In the genomic region with DNA sequence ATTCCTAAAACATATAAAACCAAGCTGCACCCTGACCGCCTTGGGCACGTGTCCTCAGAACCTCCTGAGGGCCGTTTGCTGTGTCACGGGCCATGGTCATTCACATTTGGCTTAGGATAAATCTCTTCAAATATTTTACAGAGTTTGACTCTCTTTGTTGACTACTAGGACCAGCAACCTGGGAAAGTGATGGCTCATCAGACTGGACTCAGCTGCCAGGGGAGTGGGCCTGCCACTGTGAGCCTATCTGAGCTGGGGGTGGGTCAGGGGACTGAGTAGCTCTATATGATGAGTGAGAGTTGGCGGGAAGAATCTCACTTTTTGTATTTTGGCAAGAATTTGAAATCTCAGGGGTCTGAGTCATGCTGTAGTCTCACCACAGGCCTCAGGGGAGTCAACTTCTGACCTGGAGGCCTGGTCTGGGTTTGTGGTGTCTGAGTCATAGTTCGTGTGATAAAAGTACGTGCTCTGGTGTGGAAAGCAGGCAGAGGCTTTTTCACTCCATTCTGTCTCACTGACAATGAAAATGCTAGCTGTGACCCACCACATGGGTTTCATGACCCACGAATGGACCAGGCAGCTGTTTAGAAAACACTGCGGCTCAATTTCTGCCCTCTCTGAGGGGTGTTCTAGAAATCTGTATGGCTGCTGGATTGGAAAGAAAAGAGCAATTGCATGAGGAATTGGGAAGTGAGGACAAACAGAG, we compare ENCODE assay signal across 1 cellular context.
A peak's percentile ranks its signal among the peaks of the same experiment; 100 is the strongest.
TF ChIP-seq lines count a peak whose summit lies in the region.

No MANE protein-coding gene starts in this region.

TF ChIP-seq in A549, 52 proteins besides CTCF, POLR2A, EP300 and RAD21 (continued from another document):
- TF ChIP-seq, protein P1, sequence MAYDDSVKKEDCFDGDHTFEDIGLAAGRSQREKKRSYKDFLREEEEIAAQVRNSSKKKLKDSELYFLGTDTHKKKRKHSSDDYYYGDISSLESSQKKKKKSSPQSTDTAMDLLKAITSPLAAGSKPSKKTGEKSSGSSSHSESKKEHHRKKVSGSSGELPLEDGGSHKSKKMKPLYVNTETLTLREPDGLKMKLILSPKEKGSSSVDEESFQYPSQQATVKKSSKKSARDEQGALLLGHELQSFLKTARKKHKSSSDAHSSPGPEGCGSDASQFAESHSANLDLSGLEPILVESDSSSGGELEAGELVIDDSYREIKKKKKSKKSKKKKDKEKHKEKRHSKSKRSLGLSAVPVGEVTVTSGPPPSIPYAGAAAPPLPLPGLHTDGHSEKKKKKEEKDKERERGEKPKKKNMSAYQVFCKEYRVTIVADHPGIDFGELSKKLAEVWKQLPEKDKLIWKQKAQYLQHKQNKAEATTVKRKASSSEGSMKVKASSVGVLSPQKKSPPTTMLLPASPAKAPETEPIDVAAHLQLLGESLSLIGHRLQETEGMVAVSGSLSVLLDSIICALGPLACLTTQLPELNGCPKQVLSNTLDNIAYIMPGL (CRISPR knock-in tag; IDR thresholded peaks at IDR 0.05; ENCODE audit: borderline replicate concordance): 0 out of 2 replicates have a peak, but pooled peaks have one; percentile 59
- TF ChIP-seq SMC3 (IDR thresholded peaks at IDR 0.05) (0 out of 3 replicates have a peak, but pooled peaks have one; percentile 16), PHF8 (IDR thresholded peaks at IDR 0.05; ENCODE audit: borderline replicate concordance, low read depth) (no peak), ZSCAN20 (CRISPR knock-in tag; IDR thresholded peaks at IDR 0.05) (0 out of 2 replicates have a peak, but pooled peaks have one; percentile 71), MAFK (IDR thresholded peaks at IDR 0.05; ENCODE audit: partially characterized antibody) (peak; percentile 88), KDM5A (IDR thresholded peaks at IDR 0.05) (no peak), RARB (CRISPR knock-in tag; IDR thresholded peaks at IDR 0.05) (peak; percentile 88), EHF (CRISPR knock-in tag; IDR thresholded peaks at IDR 0.05) (peak; percentile 74; the same call in 1 of the 2 replicates), ZNF302 (CRISPR knock-in tag; IDR thresholded peaks at IDR 0.05) (peak; percentile 94), BHLHE40 (IDR thresholded peaks at IDR 0.05; ENCODE audit: low read depth, low read length) (peak; percentile 39; the same call in 1 of the 2 replicates), GATA3 (IDR thresholded peaks at IDR 0.05; ENCODE audit: borderline replicate concordance) (peak; percentile 78), RCOR1 (IDR thresholded peaks at IDR 0.05; ENCODE audit: low read depth, low read length) (no peak), HOXB13 (CRISPR knock-in tag; IDR thresholded peaks at IDR 0.05; ENCODE audit: low read depth) (peak; percentile 83; the same call in 1 of the 2 replicates), MYC (IDR thresholded peaks at IDR 0.05; ENCODE audit: borderline replicate concordance, low read length) (0 out of 2 replicates have a peak, but pooled peaks have one; percentile 6), NPAS2 (CRISPR knock-in tag; IDR thresholded peaks at IDR 0.05; ENCODE audit: borderline replicate concordance) (0 out of 2 replicates have a peak, but pooled peaks have one; percentile 50), FOSB (CRISPR knock-in tag; IDR thresholded peaks at IDR 0.05) (no peak), EHMT2 (IDR thresholded peaks at IDR 0.05; ENCODE audit: low read depth) (no peak), FOSL2 (IDR thresholded peaks at IDR 0.05) (peak; percentile 98), FOSL2 (CRISPR knock-in tag; IDR thresholded peaks at IDR 0.05) (peak; percentile 99), TP53 (CRISPR knock-in tag; IDR thresholded peaks at IDR 0.05) (peak; percentile 91), FOXS1 (CRISPR knock-in tag; IDR thresholded peaks at IDR 0.05) (peak; percentile 75; the same call in 1 of the 2 replicates), MAZ (IDR thresholded peaks at IDR 0.05; ENCODE audit: borderline replicate concordance, low read depth, low read length) (no peak), HOXA7 (CRISPR knock-in tag; IDR thresholded peaks at IDR 0.05) (peak; percentile 86), HDAC2 (IDR thresholded peaks at IDR 0.05) (no peak), JUNB (IDR thresholded peaks at IDR 0.05) (peak; percentile 97), CEBPB (IDR thresholded peaks at IDR 0.05) (peak; percentile 31 to 69; a peak in 2 of 4 replicates), CHD2 (IDR thresholded peaks at IDR 0.05; ENCODE audit: low read length, partially characterized antibody) (no peak), HOXB5 (CRISPR knock-in tag; IDR thresholded peaks at IDR 0.05) (peak; percentile 83)
- TF ChIP-seq, protein P2, sequence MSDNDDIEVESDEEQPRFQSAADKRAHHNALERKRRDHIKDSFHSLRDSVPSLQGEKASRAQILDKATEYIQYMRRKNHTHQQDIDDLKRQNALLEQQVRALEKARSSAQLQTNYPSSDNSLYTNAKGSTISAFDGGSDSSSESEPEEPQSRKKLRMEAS (IDR thresholded peaks at IDR 0.05): peak; percentile 91
- TF ChIP-seq, protein P3, sequence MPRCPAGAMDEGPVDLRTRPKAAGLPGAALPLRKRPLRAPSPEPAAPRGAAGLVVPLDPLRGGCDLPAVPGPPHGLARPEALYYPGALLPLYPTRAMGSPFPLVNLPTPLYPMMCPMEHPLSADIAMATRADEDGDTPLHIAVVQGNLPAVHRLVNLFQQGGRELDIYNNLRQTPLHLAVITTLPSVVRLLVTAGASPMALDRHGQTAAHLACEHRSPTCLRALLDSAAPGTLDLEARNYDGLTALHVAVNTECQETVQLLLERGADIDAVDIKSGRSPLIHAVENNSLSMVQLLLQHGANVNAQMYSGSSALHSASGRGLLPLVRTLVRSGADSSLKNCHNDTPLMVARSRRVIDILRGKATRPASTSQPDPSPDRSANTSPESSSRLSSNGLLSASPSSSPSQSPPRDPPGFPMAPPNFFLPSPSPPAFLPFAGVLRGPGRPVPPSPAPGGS (IDR thresholded peaks at IDR 0.05): peak; percentile 68; the same call in 1 of the 3 replicates
- TF ChIP-seq, protein P4, sequence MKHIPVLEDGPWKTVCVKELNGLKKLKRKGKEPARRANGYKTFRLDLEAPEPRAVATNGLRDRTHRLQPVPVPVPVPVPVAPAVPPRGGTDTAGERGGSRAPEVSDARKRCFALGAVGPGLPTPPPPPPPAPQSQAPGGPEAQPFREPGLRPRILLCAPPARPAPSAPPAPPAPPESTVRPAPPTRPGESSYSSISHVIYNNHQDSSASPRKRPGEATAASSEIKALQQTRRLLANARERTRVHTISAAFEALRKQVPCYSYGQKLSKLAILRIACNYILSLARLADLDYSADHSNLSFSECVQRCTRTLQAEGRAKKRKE (CRISPR knock-in tag; IDR thresholded peaks at IDR 0.05; ENCODE audit: low read depth): peak; percentile 79
- TF ChIP-seq, protein P5, sequence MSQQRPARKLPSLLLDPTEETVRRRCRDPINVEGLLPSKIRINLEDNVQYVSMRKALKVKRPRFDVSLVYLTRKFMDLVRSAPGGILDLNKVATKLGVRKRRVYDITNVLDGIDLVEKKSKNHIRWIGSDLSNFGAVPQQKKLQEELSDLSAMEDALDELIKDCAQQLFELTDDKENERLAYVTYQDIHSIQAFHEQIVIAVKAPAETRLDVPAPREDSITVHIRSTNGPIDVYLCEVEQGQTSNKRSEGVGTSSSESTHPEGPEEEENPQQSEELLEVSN (IDR thresholded peaks at IDR 0.05; ENCODE audit: borderline replicate concordance, low read depth): peak; percentile 86
- TF ChIP-seq, protein P6, sequence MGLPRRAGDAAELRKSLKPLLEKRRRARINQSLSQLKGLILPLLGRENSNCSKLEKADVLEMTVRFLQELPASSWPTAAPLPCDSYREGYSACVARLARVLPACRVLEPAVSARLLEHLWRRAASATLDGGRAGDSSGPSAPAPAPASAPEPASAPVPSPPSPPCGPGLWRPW (IDR thresholded peaks at IDR 0.05): no peak
